Comparison of ENCODE assay signal across 8 cellular contexts in genomic region chr2:23385748-23386421, GRCh38. TPM values are rescaled to one million over a fixed set of nuclear protein-coding genes. Genes with fewer than 3 reads are reported as not detected.
DNase-seq lines count a peak whose midpoint lies in the region; ATAC-seq and TF ChIP-seq lines count a peak whose summit lies in the region.

No MANE protein-coding gene starts in this region.

- peak overlapping the region; percentile 88 for H3K4me3 Mint-ChIP-seq in Caco-2 (ENCODE audit: unreplicated experiment)
- H3K4me3 Mint-ChIP-seq in activated CD4-positive, alpha-beta memory T cell treated with anti-CD3 and anti-CD28 coated beads, Interleukin-2, amount 10 ng/mL, durations not matched to agents 7 days and 5 days: peak overlapping the region; percentile 45

- ATAC-seq in GM19324 (IDR thresholded peaks at IDR 0.05; ENCODE audit: low FRiP score, unreplicated experiment): peak; percentile 25
- peak; percentile 31 for ATAC-seq in HG03280 (IDR thresholded peaks at IDR 0.05; ENCODE audit: unreplicated experiment)

- CTCF ChIA-PET in Caco-2 (lab: Charles Lee): no interaction called here
- CTCF ChIA-PET in activated CD4-positive, alpha-beta memory T cell treated with anti-CD3 and anti-CD28 coated beads, Interleukin-2, amount 10 ng/mL, durations not matched to agents 7 days and 5 days (lab: Charles Lee): interaction anchor here (1.0 kb wide), 1 partner anchor 180 kb away, joined by 3 read pairs; no protein-coding TSS in a partner anchor

- H3K36me3 ChIP-seq in Caco-2 (ENCODE audit: control insufficient read depth, insufficient read depth, low read length): no peaks in the 10 kb centered on the region
- H3K36me3 ChIP-seq in cardiac muscle cell: no peaks in the 10 kb centered on the region

- peaks cover 52% of the 10 kb centered on the region for H3K27me3 Mint-ChIP-seq in Caco-2 (ENCODE audit: insufficient read depth, unreplicated experiment)
- H3K27me3 Mint-ChIP-seq in activated CD4-positive, alpha-beta memory T cell treated with anti-CD3 and anti-CD28 coated beads, Interleukin-2, amount 10 ng/mL, durations not matched to agents 7 days and 5 days: peaks cover 73% of the 10 kb centered on the region

- H3K9me3 Mint-ChIP-seq in Caco-2 (ENCODE audit: unreplicated experiment): no peaks in the 10 kb centered on the region
- H3K9me3 Mint-ChIP-seq in activated CD4-positive, alpha-beta memory T cell treated with anti-CD3 and anti-CD28 coated beads, Interleukin-2, amount 10 ng/mL, durations not matched to agents 7 days and 5 days: no peaks in the 10 kb centered on the region

- H3K36me3 Mint-ChIP-seq in Caco-2 (ENCODE audit: insufficient read depth, unreplicated experiment): peaks cover 6% of the 10 kb centered on the region
- no peaks in the 10 kb centered on the region for H3K36me3 Mint-ChIP-seq in activated CD4-positive, alpha-beta memory T cell treated with anti-CD3 and anti-CD28 coated beads, Interleukin-2, amount 10 ng/mL, durations not matched to agents 7 days and 5 days (ENCODE audit: low read depth)

- H3K4me1 ChIP-seq in Caco-2 (peaks cover 18% of the 10 kb centered on the region), cardiac muscle cell (ENCODE audit: low read depth) (no peaks in the 10 kb centered on the region)

- POLR2A ChIA-PET in Caco-2 (lab: Charles Lee): no interaction called here
- POLR2A ChIA-PET in activated CD4-positive, alpha-beta memory T cell treated with anti-CD3 and anti-CD28 coated beads, Interleukin-2, amount 10 ng/mL, durations not matched to agents 7 days and 5 days (lab: Charles Lee): no interaction called here

- no TSS peak for BruUV-seq in Caco-2 (replicated peaks; lab: Mats Ljungman, UMichigan)

- intact Hi-C loops in Caco-2 (cut with micrococcal nuclease; ENCODE audit: unreplicated experiment): no loop called here

- H3K27ac ChIP-seq in cardiac muscle cell: no peak overlapping the region

- peaks cover 14% of the 10 kb centered on the region for H3K4me1 Mint-ChIP-seq in Caco-2 (ENCODE audit: low read depth, unreplicated experiment)
- peaks cover 18% of the 10 kb centered on the region for H3K4me1 Mint-ChIP-seq in activated CD4-positive, alpha-beta memory T cell treated with anti-CD3 and anti-CD28 coated beads, Interleukin-2, amount 10 ng/mL, durations not matched to agents 7 days and 5 days

- TF ChIP-seq CTCF in Caco-2 (IDR thresholded peaks at IDR 0.05; ENCODE audit: insufficient read depth in 1 of 2, low read depth in 1 of 2, low read length in 1 of 2, severe bottlenecking in 1 of 2, unreplicated experiment in 1 of 2) (no peak), cardiac muscle cell (IDR thresholded peaks at IDR 0.05; ENCODE audit: low read depth, low read length) (no peak)

- H3K27me3 ChIP-seq in Caco-2 (replicated peaks; ENCODE audit: control insufficient read depth, insufficient read depth, low read length): peaks cover 10% of the 10 kb centered on the region
- H3K27me3 ChIP-seq in cardiac muscle cell: peaks cover 87% of the 10 kb centered on the region

- peak overlapping the region; percentile 44 for H3K4me3 ChIP-seq in Caco-2 (ENCODE audit: low read depth, low read length)
- H3K4me3 ChIP-seq in cardiac muscle cell: peak overlapping the region; percentile 44

- DNase-seq in Caco-2 (peak in 1 of 2 experiments; percentile 13), cardiac muscle cell (ENCODE audit: low read depth in 1 of 2, low spot score in 1 of 2) (peak in 1 of 2 donors; percentile 28), retina (peak; percentile 77), HUDEP-2 (lab: John Stamatoyannopoulos, UW; ENCODE audit: unreplicated experiment in 76 of 76) (no peak), activated gamma-delta T cell (lab: John Stamatoyannopoulos, UW) (no peak)
- no peak for DNase-seq in activated CD4-positive, alpha-beta memory T cell treated with anti-CD3 and anti-CD28 coated beads, Interleukin-2, amount 10 ng/mL, durations not matched to agents 7 days and 5 days

- H3K9me3 ChIP-seq in Caco-2: no peaks in the 10 kb centered on the region
- H3K9me3 ChIP-seq in cardiac muscle cell (ENCODE audit: low read depth): no peaks in the 10 kb centered on the region

- no peak overlapping the region for H3K27ac Mint-ChIP-seq in Caco-2 (ENCODE audit: unreplicated experiment)
- no peak overlapping the region for H3K27ac Mint-ChIP-seq in activated CD4-positive, alpha-beta memory T cell treated with anti-CD3 and anti-CD28 coated beads, Interleukin-2, amount 10 ng/mL, durations not matched to agents 7 days and 5 days

RNA-seq across cellular contexts. Expression of gene KLHL29, which starts 0.9 kb away (rescaled TPM):
- total RNA-seq in Caco-2 (2022) (0.61 and 0.81 TPM in 2 replicates), cardiac muscle cell (5.7 and 11.0 TPM in 2 replicates)
- under 1 TPM; 0.10 to 0.33 TPM for total RNA-seq in activated CD4-positive, alpha-beta memory T cell treated with anti-CD3 and anti-CD28 coated beads, Interleukin-2, amount 10 ng/mL, durations not matched to agents 7 days and 5 days
- 5.6 and 14.2 TPM in 2 replicates for polyA plus RNA-seq in cardiac muscle cell
